Comparison of ENCODE assay signal across 8 cellular contexts in the genomic region with DNA sequence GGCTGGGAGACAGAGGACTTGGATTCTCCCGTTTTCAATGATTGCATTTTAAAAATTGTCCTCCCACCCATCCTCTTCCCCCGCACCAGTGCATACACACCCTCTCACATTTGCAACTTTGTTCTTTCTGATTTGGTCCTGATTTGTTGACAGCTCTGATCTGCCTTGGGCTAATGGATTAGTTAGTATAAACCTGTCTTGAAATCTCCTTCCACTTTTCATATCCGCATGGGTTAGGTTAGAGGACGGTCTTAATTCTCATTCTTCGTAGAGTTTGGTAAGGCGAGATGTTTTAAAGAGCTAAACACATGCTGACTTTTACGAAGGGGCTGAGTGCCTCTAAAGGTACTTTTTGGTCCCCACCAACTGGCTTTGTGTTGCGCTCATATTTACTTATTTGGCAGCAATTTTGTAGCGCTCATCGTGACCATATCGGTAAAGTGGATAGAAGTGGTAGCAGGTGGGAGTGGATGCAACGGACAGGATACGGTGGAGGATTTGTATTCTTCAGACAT. TPM values are rescaled to one million over a fixed set of nuclear protein-coding genes. Genes with fewer than 3 reads are reported as not detected.
A peak's percentile ranks its signal among the peaks of the same experiment; 100 is the strongest.
DNase-seq lines count a peak whose midpoint lies in the region; ATAC-seq, FAIRE-seq and TF ChIP-seq lines count a peak whose summit lies in the region.

No MANE protein-coding gene starts in this region.

- TF ChIP-seq POLR2A in HepG2 (IDR thresholded peaks at IDR 0.05; ENCODE audit: insufficient read depth in 1 of 2, low read depth in 2 of 2, low read length in 2 of 2) = no peak

- in situ Hi-C loops in HepG2 (cut with HindIII; ENCODE audit: extremely low pct_ligation_motif_present, low pct_unique_long_range_greater_than_20kb) = no loop called here

- intact Hi-C loops in HepG2 (cut with micrococcal nuclease; ENCODE audit: unreplicated experiment) = loop anchor here (2.0 kb wide), 1 partner anchor 317 kb away; no protein-coding TSS in a partner anchor

- 0% methylated on average over 13 of the region's 13 CpGs for WGBS in HepG2 (ENCODE audit: low lambda C conversion rate)

- FAIRE-seq in bronchial epithelial cell (lab: Jason Lieb, UNC) (no peak), HepG2 (lab: Jason Lieb, UNC) (no peak)

- no peak overlapping the region for H2AFZ ChIP-seq in HepG2 (ENCODE audit: low read length)

- peaks cover 52% of the 10 kb centered on the region for H4K20me1 ChIP-seq in HepG2 (ENCODE audit: insufficient read depth, low read length)

- H3K36me3 ChIP-seq in bronchial epithelial cell (ENCODE audit: control insufficient read depth, insufficient read depth, low read length) = no peaks in the 10 kb centered on the region
- H3K36me3 ChIP-seq in HepG2 (replicated peaks in 1 of 2; ENCODE audit: control insufficient read depth in 1 of 2, insufficient read depth in 2 of 2, low read length in 2 of 2) = no peaks in the 10 kb centered on the region

- no peaks in the 10 kb centered on the region for H3K9me3 ChIP-seq in HepG2 (ENCODE audit: low read length)

- POLR2A ChIA-PET in HepG2 (lab: Yijun Ruan, JAX) = interaction anchor here (0.8 to 3.2 kb wide), 5 partner anchors 9 to 200 kb away, joined by 3 to 19 read pairs (median 9); no protein-coding TSS in a partner anchor

- no peak for TF ChIP-seq RAD21 in HepG2 (CRISPR knock-in tag; IDR thresholded peaks at IDR 0.05)

- DNase-seq in activated CD4-positive, CD25-positive, alpha-beta regulatory T cell (lab: John Stamatoyannopoulos, UW) = no peak
- DNase-seq in RPMI8226 = peak; percentile 8
- peak; percentile 42 for DNase-seq in bronchial epithelial cell (ENCODE audit: low read depth)
- no peak for DNase-seq in HepG2 (ENCODE audit: low spot score)
- DNase-seq in superior temporal gyrus (ENCODE audit: extremely low spot score) = peak; percentile 79
- no peak for DNase-seq in NCI-H2029 treated with DMSO at 0.1 percent for 48 hours (lab: John Stamatoyannopoulos, UW)

- H3K27me3 ChIP-seq in bronchial epithelial cell (ENCODE audit: control insufficient read depth, insufficient read depth, low read length) (no peaks in the 10 kb centered on the region), HepG2 (ENCODE audit: control insufficient read depth in 1 of 2, insufficient read depth in 2 of 2, low read length in 2 of 2) (peaks cover 0 to 2% of the 10 kb centered on the region in 2 experiments; a peak in 1 of 5 replicates)

- H3K4me1 ChIP-seq in HepG2 (ENCODE audit: insufficient read depth, low read length) = peaks cover 36% of the 10 kb centered on the region

- peaks cover 57% of the 10 kb centered on the region for H3K79me2 ChIP-seq in HepG2 (ENCODE audit: insufficient read depth, low read length)

- BruUV-seq in HepG2 (replicated peaks; lab: Mats Ljungman, UMichigan) = TSS peak; percentile 51

- H3K4me2 ChIP-seq in HepG2 (ENCODE audit: low read depth, low read length) = peak overlapping the region; percentile 71

- peak overlapping the region; percentile 97 for H3K4me3 ChIP-seq in bronchial epithelial cell (ENCODE audit: low read depth, low read length)
- peak overlapping the region; percentile 78 to 95 (median 82) for H3K4me3 ChIP-seq in HepG2 (replicated peaks in 1 of 3; ENCODE audit: insufficient read depth in 1 of 3, low read depth in 2 of 3, low read length in 3 of 3)

- CTCF ChIA-PET in HepG2 (lab: Yijun Ruan, JAX; ENCODE audit: low intra/inter-chr PET ratio, low total read pairs) = no interaction called here

- TF ChIP-seq CTCF in bronchial epithelial cell (IDR thresholded peaks at IDR 0.05; ENCODE audit: insufficient read depth, low read length, severe bottlenecking) = no peak
- TF ChIP-seq CTCF in HepG2 (CRISPR knock-in tag; IDR thresholded peaks at IDR 0.05) = no peak; the same call in 1 of the 2 replicates

- peak; percentile 2 to 6 for ATAC-seq in activated CD4-positive, CD25-positive, alpha-beta regulatory T cell treated with anti-CD3 and anti-CD28 coated beads, Interleukin-2, amount 50 U/mL, for 24 hours
- peak; percentile 1 for ATAC-seq in HG03025 (IDR thresholded peaks at IDR 0.05; ENCODE audit: low FRiP score, unreplicated experiment)
- ATAC-seq in HepG2 = peak; percentile 12

- H3K9ac ChIP-seq in HepG2 (ENCODE audit: insufficient read depth, low read depth, low read length) = peak overlapping the region; percentile 93

- TF ChIP-seq EP300 in HepG2 (IDR thresholded peaks at IDR 0.05; ENCODE audit: low read depth in 2 of 2, low read length in 2 of 2) (no peak), HepG2 (CRISPR knock-in tag; IDR thresholded peaks at IDR 0.05; ENCODE audit: borderline replicate concordance) (no peak)

- H3K27ac ChIP-seq in HepG2 (ENCODE audit: extremely low read length, insufficient read depth, low read length) = peak overlapping the region; percentile 83

TF ChIP-seq in HepG2, 621 proteins besides CTCF, POLR2A, EP300 and RAD21 (continues in another document):
- TF ChIP-seq SSRP1 (CRISPR knock-in tag; IDR thresholded peaks at IDR 0.05) (no peak), PAF1 (CRISPR knock-in tag; IDR thresholded peaks at IDR 0.05) (no peak), RFXANK (CRISPR knock-in tag; IDR thresholded peaks at IDR 0.05) (no peak), ASH2L (IDR thresholded peaks at IDR 0.05; ENCODE audit: insufficient read length, low read depth, low read length) (peak; percentile 33), CCDC6 (CRISPR knock-in tag; IDR thresholded peaks at IDR 0.05) (peak; percentile 19; the same call in 1 of the 2 replicates), EEA1 (CRISPR knock-in tag; IDR thresholded peaks at IDR 0.05; ENCODE audit: borderline replicate concordance) (no peak)
- TF ChIP-seq, protein P1, sequence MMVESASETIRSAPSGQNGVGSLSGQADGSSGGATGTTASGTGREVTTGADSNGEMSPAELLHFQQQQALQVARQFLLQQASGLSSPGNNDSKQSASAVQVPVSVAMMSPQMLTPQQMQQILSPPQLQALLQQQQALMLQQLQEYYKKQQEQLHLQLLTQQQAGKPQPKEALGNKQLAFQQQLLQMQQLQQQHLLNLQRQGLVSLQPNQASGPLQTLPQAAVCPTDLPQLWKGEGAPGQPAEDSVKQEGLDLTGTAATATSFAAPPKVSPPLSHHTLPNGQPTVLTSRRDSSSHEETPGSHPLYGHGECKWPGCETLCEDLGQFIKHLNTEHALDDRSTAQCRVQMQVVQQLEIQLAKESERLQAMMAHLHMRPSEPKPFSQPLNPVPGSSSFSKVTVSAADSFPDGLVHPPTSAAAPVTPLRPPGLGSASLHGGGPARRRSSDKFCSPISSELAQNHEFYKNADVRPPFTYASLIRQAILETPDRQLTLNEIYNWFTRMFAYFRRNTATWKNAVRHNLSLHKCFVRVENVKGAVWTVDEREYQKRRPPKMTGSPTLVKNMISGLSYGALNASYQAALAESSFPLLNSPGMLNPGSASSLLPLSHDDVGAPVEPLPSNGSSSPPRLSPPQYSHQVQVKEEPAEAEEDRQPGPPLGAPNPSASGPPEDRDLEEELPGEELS (CRISPR knock-in tag; IDR thresholded peaks at IDR 0.05) = 0 out of 2 replicates have a peak, but pooled peaks have one; percentile 8
- TF ChIP-seq, protein P2, sequence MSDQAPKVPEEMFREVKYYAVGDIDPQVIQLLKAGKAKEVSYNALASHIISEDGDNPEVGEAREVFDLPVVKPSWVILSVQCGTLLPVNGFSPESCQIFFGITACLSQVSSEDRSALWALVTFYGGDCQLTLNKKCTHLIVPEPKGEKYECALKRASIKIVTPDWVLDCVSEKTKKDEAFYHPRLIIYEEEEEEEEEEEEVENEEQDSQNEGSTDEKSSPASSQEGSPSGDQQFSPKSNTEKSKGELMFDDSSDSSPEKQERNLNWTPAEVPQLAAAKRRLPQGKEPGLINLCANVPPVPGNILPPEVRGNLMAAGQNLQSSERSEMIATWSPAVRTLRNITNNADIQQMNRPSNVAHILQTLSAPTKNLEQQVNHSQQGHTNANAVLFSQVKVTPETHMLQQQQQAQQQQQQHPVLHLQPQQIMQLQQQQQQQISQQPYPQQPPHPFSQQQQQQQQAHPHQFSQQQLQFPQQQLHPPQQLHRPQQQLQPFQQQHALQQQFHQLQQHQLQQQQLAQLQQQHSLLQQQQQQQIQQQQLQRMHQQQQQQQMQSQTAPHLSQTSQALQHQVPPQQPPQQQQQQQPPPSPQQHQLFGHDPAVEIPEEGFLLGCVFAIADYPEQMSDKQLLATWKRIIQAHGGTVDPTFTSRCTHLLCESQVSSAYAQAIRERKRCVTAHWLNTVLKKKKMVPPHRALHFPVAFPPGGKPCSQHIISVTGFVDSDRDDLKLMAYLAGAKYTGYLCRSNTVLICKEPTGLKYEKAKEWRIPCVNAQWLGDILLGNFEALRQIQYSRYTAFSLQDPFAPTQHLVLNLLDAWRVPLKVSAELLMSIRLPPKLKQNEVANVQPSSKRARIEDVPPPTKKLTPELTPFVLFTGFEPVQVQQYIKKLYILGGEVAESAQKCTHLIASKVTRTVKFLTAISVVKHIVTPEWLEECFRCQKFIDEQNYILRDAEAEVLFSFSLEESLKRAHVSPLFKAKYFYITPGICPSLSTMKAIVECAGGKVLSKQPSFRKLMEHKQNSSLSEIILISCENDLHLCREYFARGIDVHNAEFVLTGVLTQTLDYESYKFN (CRISPR knock-in tag; conservative IDR thresholded peaks at IDR 0.05) = 0 out of 2 replicates have a peak, but pooled peaks have one; percentile 7

RNA-seq across cellular contexts. Expression of a gene that starts 1.1 kb away (rescaled TPM):
- total RNA-seq in bronchial epithelial cell (85.6 and 114 TPM in 2 replicates), HepG2 (2016; rRNA removed; fragmentation: Illumina TruSeq; extraction: Trizol) (31.3 and 34.1 TPM in 2 replicates)
- total RNA-seq in HepG2 (2016; cell fraction: cytosol; rRNA removed; fragmentation: Illumina TruSeq; extraction: Trizol; ENCODE audit: low read depth) = 1.7 and 3.1 TPM in 2 replicates
- 30.9 and 33.5 TPM in 2 replicates for total RNA-seq in HepG2 (2016; cell fraction: insoluble cytoplasmic fraction; rRNA removed; fragmentation: Illumina TruSeq; extraction: Trizol)
- 6.5 and 7.0 TPM in 2 replicates for total RNA-seq in HepG2 (2016; cell fraction: membrane; rRNA removed; fragmentation: Illumina TruSeq; extraction: Trizol)
- 32.0 and 45.9 TPM in 2 replicates for total RNA-seq in HepG2 (2016; cell fraction: nucleus; rRNA removed; fragmentation: Illumina TruSeq; extraction: Trizol)
- 9.0 and 10.0 TPM in 2 replicates for polyA plus RNA-seq in HepG2 (2011; rRNA removed)
- 3.4 and 7.6 TPM in 2 replicates for polyA plus RNA-seq in HepG2 (2011; cell fraction: cytosol; rRNA removed)
- 17.2 and 19.0 TPM in 2 replicates for polyA plus RNA-seq in HepG2 (2011; cell fraction: nucleus; rRNA removed)
- polyA plus RNA-seq in HepG2 (2012) = 19.9 and 20.0 TPM in 2 replicates
- 0.34 and 0.38 TPM in 2 replicates for polyA plus RNA-seq in HepG2 (2016; cell fraction: cytosol; fragmentation: Illumina TruSeq; extraction: Trizol; ENCODE audit: low read depth)
- polyA plus RNA-seq in HepG2 (2016; cell fraction: insoluble cytoplasmic fraction; fragmentation: Illumina TruSeq; extraction: Trizol; ENCODE audit: low read depth) = 12.0 and 12.5 TPM in 2 replicates
- polyA plus RNA-seq in HepG2 (2016; cell fraction: membrane; fragmentation: Illumina TruSeq; extraction: Trizol; ENCODE audit: low read depth) = 1.6 and 1.8 TPM in 2 replicates
- polyA plus RNA-seq in HepG2 (2016; cell fraction: nucleus; fragmentation: Illumina TruSeq; extraction: Trizol; ENCODE audit: insufficient read depth, low read depth) = 19.2 and 22.4 TPM in 2 replicates
- 8.4 and 12.3 TPM in 2 replicates for polyA minus RNA-seq in HepG2 (2011; rRNA and poly(A)+ RNA removed; ENCODE audit: low replicate concordance)
- 26.4 and 26.5 TPM in 2 replicates for polyA minus RNA-seq in HepG2 (2011; cell fraction: cytosol; rRNA and poly(A)+ RNA removed)
- polyA minus RNA-seq in HepG2 (2011; cell fraction: nucleus; rRNA and poly(A)+ RNA removed) = 147 and 166 TPM in 2 replicates

Comparison
In these comparisons a context has a peak if more than half of its experiments do, and no peak if none do; other contexts are left out.
1. DNase-seq: peak in RPMI8226 (single experiment), bronchial epithelial cell (single experiment) and superior temporal gyrus (single experiment); none in activated CD4-positive, CD25-positive, alpha-beta regulatory T cell (0 of 4), HepG2 (single experiment) and NCI-H2029 treated with DMSO at 0.1 percent for 48 hours (single experiment).
2. Peak in every context shown above with its lines, with median percentiles within 50 percentile points of each other: ATAC-seq.